Comparison of ENCODE assay signal across 15 cellular contexts in the genomic region with DNA sequence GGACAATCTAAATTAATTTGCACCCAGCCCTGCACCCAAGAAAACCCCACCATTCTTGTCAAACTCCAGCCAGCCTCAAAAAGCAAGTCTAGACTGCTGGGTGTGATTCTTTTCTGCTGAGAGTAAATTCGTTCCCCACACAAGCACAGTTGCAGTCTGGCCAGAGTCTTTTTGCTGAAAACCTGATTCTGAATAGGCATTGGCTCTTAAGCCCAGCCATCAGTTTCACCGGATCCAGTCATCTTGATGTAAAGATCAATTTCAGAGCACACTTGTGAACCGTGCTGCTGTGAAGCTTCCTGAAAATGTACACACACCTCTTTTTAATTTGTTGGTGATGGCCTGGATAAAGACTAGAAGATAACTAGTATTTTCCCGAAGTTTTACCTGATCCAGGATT.
"Had no signal": no experiment of that assay in that cellular context is flagged by ENCODE, and none has a peak within 500 bp of the region (broad histone marks: within the 10 kb centered on the region; RNA-seq: fewer than 3 reads in every experiment).

No MANE protein-coding gene starts in this region.

- H3K4me3 Mint-ChIP-seq: activated T-helper 17 cell treated with anti-CD3 and anti-CD28 coated beads, Interleukin-2, amount 50 U/mL, for 72 hours had no signal

- H3K36me3 ChIP-seq: ascending aorta, gastroesophageal sphincter, left lung, tibial artery, uterus had no signal

- H3K27ac Mint-ChIP-seq: activated T-helper 17 cell treated with anti-CD3 and anti-CD28 coated beads, Interleukin-2, amount 50 U/mL, for 72 hours had no signal

- H3K27ac ChIP-seq: ascending aorta, gastroesophageal sphincter, left lung, skin epidermis, tibial artery, uterus had no signal

- H3K9me3 ChIP-seq: ascending aorta, left lung, tibial artery, uterus had no signal

- DNase-seq: activated CD4-positive, alpha-beta T cell treated with anti-CD3 and anti-CD28 coated beads, Interleukin-2, amount 50 U/mL, for 1 hour; activated naive CD4-positive, alpha-beta T cell treated with Interleukin-2 at 50 U/mL for 16 hours; mammary epithelial cell; naive thymus-derived CD4-positive, alpha-beta T cell; stimulated activated CD4-positive, alpha-beta T cell treated with anti-CD3 and anti-CD28 coated beads, Interleukin-15, amount 100 ng/mL, for 24 hours; stimulated activated CD4-positive, alpha-beta T cell treated with anti-CD3 and anti-CD28 coated beads, Interleukin-4, amount 100 ng/mL, for 1 hour; stimulated activated naive CD4-positive, alpha-beta T cell; tibial artery; uterus had no signal

- ATAC-seq: activated CD4-positive, CD25-positive, alpha-beta regulatory T cell treated with anti-CD3 and anti-CD28 coated beads, Interleukin-2, amount 50 U/mL, for 24 hours; gastroesophageal sphincter had no signal

- H3K4me1 Mint-ChIP-seq: activated T-helper 17 cell treated with anti-CD3 and anti-CD28 coated beads, Interleukin-2, amount 50 U/mL, for 72 hours had no signal
